ENCODE assay signal across 8 cellular contexts in the genomic region with DNA sequence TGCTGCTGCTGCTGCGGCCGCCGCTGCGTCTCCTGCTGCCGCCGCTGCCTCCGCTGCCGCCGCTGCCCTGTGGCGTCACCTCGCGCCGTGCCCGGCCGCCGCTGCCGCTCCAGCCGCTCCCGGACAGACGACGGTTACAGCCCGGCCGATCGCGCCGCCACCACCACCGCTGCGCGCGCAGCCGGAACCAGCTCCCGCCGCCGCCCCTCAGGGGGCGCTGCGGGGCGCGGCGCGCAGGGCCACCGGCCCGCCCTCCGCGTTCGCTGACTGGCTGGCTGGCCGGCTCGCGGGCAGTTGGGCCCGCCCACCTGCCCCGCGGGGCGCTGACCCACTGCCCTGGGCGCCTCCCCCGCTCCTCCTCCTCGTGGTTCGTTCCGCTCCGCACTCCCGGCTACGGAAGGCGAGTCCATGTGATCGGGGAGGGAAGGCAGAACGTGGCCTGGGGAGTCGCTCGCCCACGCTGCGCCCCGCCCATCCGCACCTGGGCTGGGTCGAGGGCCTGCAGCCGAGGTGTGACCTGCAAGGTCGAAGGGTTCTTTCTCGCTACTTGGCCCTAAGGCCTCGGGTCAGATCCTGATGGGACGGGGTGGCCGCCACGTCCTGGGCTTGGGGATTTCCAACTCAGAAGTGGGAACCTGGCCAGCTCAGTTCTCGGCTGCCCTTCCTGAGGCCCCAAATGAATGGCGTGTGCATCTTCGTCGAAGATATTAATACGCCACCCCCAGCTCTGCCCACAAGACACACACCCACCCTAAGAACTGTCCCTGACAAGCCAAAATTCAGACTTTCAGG. TPM values are rescaled to one million over a fixed set of nuclear protein-coding genes. Genes with fewer than 3 reads are reported as not detected.
A peak's percentile ranks its signal among the peaks of the same experiment; 100 is the strongest.
DNase-seq lines count a peak whose midpoint lies in the region; ATAC-seq and TF ChIP-seq lines count a peak whose summit lies in the region.

A gene (minus strand): TSS at position 185 of the 792 bp plus-strand sequence. CDS start 19,303 bp downstream, outside the sequence.

- peak within 1 kb of the TSS; percentile 99 for H3K9ac ChIP-seq in ES-I3 (ENCODE audit: low read depth, low read length)

- peaks cover 19% of the 10 kb centered on the region; the same call in 1 of the 2 replicates for H3F3A ChIP-seq in GM23338 (replicated peaks; ENCODE audit: low read depth)

- H3K4me3 Mint-ChIP-seq in GM23338: peak within 1 kb of the TSS; percentile 95
- peak within 1 kb of the TSS; percentile 97 to 100 (median 98) for H3K4me3 Mint-ChIP-seq in nephron
- H3K4me3 Mint-ChIP-seq in stimulated activated naive CD8-positive, alpha-beta T cell treated with anti-CD3 and anti-CD28 coated beads, Interleukin-15, amount 100 ng/mL, for 72 hours: peak within 1 kb of the TSS; percentile 93 to 99

- DNase-seq in GM23338 (ENCODE audit: low spot score) (peak; percentile 98), RWPE1 (ENCODE audit: low spot score) (peak; percentile 97), fibroblast of the aortic adventitia (ENCODE audit: low read depth) (peak; percentile 89)
- peak; percentile 93 for DNase-seq in activated effector memory CD4-positive, alpha-beta T cell treated with anti-CD3 and anti-CD28 coated beads, Interleukin-2, amount 50 U/mL, for 16 hours
- peak; percentile 93 to 96 for DNase-seq in stimulated activated naive CD8-positive, alpha-beta T cell treated with anti-CD3 and anti-CD28 coated beads, Interleukin-15, amount 100 ng/mL, for 72 hours

- no peaks in the 10 kb centered on the region for H3K9me3 ChIP-seq in ES-I3 (ENCODE audit: control insufficient read depth, insufficient read depth, low read length)

- H3K4me1 Mint-ChIP-seq in GM23338 (peaks cover 50% of the 10 kb centered on the region), nephron (peaks cover 55% of the 10 kb centered on the region)
- peaks cover 74% of the 10 kb centered on the region for H3K4me1 Mint-ChIP-seq in stimulated activated naive CD8-positive, alpha-beta T cell treated with anti-CD3 and anti-CD28 coated beads, Interleukin-15, amount 100 ng/mL, for 72 hours

- H2AFZ ChIP-seq in GM23338: peak within 1 kb of the TSS; percentile 85; the same call in 1 of the 2 replicates

- TF ChIP-seq CTCF in GM23338 (conservative IDR thresholded peaks at IDR 0.05; ENCODE audit: low read depth in 2 of 2) (peak in 1 of 2 experiments; percentile 46; a peak in 2 of 4 replicates), LNCAP (IDR thresholded peaks at IDR 0.05) (peak; percentile 71), RWPE1 (conservative IDR thresholded peaks at IDR 0.05; ENCODE audit: low read depth) (peak; percentile 81), fibroblast of the aortic adventitia (IDR thresholded peaks at IDR 0.05; ENCODE audit: insufficient read depth, low read length) (peak; percentile 31), nephron (IDR thresholded peaks at IDR 0.05; ENCODE audit: unreplicated experiment in 3 of 3) (peak; percentile 34 to 57 (median 45))

- peaks cover 7% of the 10 kb centered on the region; the same call in 1 of the 3 replicates for H3K36me3 Mint-ChIP-seq in GM23338 (ENCODE audit: low read depth)
- no peaks in the 10 kb centered on the region for H3K36me3 Mint-ChIP-seq in nephron (ENCODE audit: low read depth)

- no peaks in the 10 kb centered on the region for H3K9me3 Mint-ChIP-seq in GM23338
- H3K9me3 Mint-ChIP-seq in nephron: no peaks in the 10 kb centered on the region
- no peaks in the 10 kb centered on the region for H3K9me3 Mint-ChIP-seq in stimulated activated naive CD8-positive, alpha-beta T cell treated with anti-CD3 and anti-CD28 coated beads, Interleukin-15, amount 100 ng/mL, for 72 hours

- peaks cover 26% of the 10 kb centered on the region for H3K4me1 ChIP-seq in ES-I3 (ENCODE audit: insufficient read depth, low read length)
- peaks cover 45% of the 10 kb centered on the region for H3K4me1 ChIP-seq in GM23338 (ENCODE audit: insufficient read depth)

- POLR2A ChIA-PET in RWPE1 (lab: Yijun Ruan, JAX; ENCODE audit: low non-redundant PET): no interaction called here

- H4K20me1 ChIP-seq in GM23338 (replicated peaks; ENCODE audit: insufficient read depth): peaks cover 35% of the 10 kb centered on the region

- peaks cover 44% of the 10 kb centered on the region for H3K79me2 ChIP-seq in GM23338 (replicated peaks; ENCODE audit: insufficient read depth)

- H3K27me3 Mint-ChIP-seq in GM23338 (ENCODE audit: insufficient read depth, low read depth, poor library complexity): peaks cover 14% of the 10 kb centered on the region
- peaks cover 4% of the 10 kb centered on the region for H3K27me3 Mint-ChIP-seq in nephron (ENCODE audit: low read depth)
- no peaks in the 10 kb centered on the region for H3K27me3 Mint-ChIP-seq in stimulated activated naive CD8-positive, alpha-beta T cell treated with anti-CD3 and anti-CD28 coated beads, Interleukin-15, amount 100 ng/mL, for 72 hours

- peak within 1 kb of the TSS; percentile 96 for H3K4me2 ChIP-seq in GM23338

- H3K27me3 ChIP-seq in GM23338 (ENCODE audit: insufficient read depth): peaks cover 15% of the 10 kb centered on the region; the same call in 1 of the 2 replicates

- H3K27ac Mint-ChIP-seq in GM23338: peak within 1 kb of the TSS; percentile 67
- H3K27ac Mint-ChIP-seq in nephron: peak within 1 kb of the TSS; percentile 86 to 97 (median 95)
- H3K27ac Mint-ChIP-seq in stimulated activated naive CD8-positive, alpha-beta T cell treated with anti-CD3 and anti-CD28 coated beads, Interleukin-15, amount 100 ng/mL, for 72 hours: peak within 1 kb of the TSS; percentile 96 to 99

- CTCF ChIA-PET in RWPE1 (lab: Yijun Ruan, JAX): interaction anchor here (0.6 to 3.6 kb wide), 9 partner anchors 12 to 374 kb away, joined by 3 to 41 read pairs (median 4); no protein-coding TSS in a partner anchor

- H3K27ac ChIP-seq in GM23338 (ENCODE audit: low read depth): peak within 1 kb of the TSS; percentile 56; the same call in 1 of the 2 replicates
- H3K27ac ChIP-seq in RWPE1: peak within 1 kb of the TSS; percentile 95

- peak; percentile 86 for ATAC-seq in GM23338
- peak; percentile 77 for ATAC-seq in stimulated activated naive CD8-positive, alpha-beta T cell treated with anti-CD3 and anti-CD28 coated beads, Interleukin-15, amount 100 ng/mL, for 72 hours

- no peaks in the 10 kb centered on the region for H3K36me3 ChIP-seq in ES-I3 (ENCODE audit: insufficient read depth, low read length)
- H3K36me3 ChIP-seq in GM23338 (ENCODE audit: insufficient read depth): no peaks in the 10 kb centered on the region

- H3K9me2 ChIP-seq in GM23338 (ENCODE audit: insufficient read depth): peaks cover 4% of the 10 kb centered on the region; the same call in 1 of the 2 replicates

- H3K4me3 ChIP-seq in GM23338: peak within 1 kb of the TSS; percentile 86
- H3K4me3 ChIP-seq in fibroblast of the aortic adventitia (ENCODE audit: low read depth, low read length): peak within 1 kb of the TSS; percentile 96

TF ChIP-seq in GM23338, 12 proteins besides CTCF, POLR2A, EP300 and RAD21 (continues in another document):
- TF ChIP-seq EZH2phosphoT487 (IDR thresholded peaks at IDR 0.05; ENCODE audit: unreplicated experiment) (no peak), ZNF114 (CRISPR knock-in tag; IDR thresholded peaks at IDR 0.05) (peak; percentile 83; the same call in 1 of the 2 replicates), NANOG (IDR thresholded peaks at IDR 0.05; ENCODE audit: borderline replicate concordance) (no peak), ZNF331 (CRISPR knock-in tag; IDR thresholded peaks at IDR 0.05; ENCODE audit: low read depth) (no peak), CREB1 (CRISPR knock-in tag; IDR thresholded peaks at IDR 0.05; ENCODE audit: low read depth) (peak; percentile 80)
- TF ChIP-seq, protein P1, sequence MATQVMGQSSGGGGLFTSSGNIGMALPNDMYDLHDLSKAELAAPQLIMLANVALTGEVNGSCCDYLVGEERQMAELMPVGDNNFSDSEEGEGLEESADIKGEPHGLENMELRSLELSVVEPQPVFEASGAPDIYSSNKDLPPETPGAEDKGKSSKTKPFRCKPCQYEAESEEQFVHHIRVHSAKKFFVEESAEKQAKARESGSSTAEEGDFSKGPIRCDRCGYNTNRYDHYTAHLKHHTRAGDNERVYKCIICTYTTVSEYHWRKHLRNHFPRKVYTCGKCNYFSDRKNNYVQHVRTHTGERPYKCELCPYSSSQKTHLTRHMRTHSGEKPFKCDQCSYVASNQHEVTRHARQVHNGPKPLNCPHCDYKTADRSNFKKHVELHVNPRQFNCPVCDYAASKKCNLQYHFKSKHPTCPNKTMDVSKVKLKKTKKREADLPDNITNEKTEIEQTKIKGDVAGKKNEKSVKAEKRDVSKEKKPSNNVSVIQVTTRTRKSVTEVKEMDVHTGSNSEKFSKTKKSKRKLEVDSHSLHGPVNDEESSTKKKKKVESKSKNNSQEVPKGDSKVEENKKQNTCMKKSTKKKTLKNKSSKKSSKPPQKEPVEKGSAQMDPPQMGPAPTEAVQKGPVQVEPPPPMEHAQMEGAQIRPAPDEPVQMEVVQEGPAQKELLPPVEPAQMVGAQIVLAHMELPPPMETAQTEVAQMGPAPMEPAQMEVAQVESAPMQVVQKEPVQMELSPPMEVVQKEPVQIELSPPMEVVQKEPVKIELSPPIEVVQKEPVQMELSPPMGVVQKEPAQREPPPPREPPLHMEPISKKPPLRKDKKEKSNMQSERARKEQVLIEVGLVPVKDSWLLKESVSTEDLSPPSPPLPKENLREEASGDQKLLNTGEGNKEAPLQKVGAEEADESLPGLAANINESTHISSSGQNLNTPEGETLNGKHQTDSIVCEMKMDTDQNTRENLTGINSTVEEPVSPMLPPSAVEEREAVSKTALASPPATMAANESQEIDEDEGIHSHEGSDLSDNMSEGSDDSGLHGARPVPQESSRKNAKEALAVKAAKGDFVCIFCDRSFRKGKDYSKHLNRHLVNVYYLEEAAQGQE (IDR thresholded peaks at IDR 0.05; ENCODE audit: unreplicated experiment): no peak

RNA-seq across cellular contexts. Expression of the gene that starts here (rescaled TPM):
- 260 and 354 TPM in 2 replicates for total RNA-seq in GM23338 (2014; rRNA removed; shearing (Covaris generic))
- polyA plus RNA-seq in GM23338 (2016; fragmentation: Nextera tagmentation; extraction: Ambion mirVana): 138 and 153 TPM in 2 replicates
- total RNA-seq in fibroblast of the aortic adventitia (ENCODE audit: low replicate concordance): 428 and 692 TPM in 2 replicates

Comparison
In these comparisons a context has a peak if more than half of its experiments do, and no peak if none do; other contexts are left out.
1. Peak in every context shown above with its lines: DNase-seq, ATAC-seq, H3K4me3 ChIP-seq and H3K27ac ChIP-seq.